In the genomic region with DNA sequence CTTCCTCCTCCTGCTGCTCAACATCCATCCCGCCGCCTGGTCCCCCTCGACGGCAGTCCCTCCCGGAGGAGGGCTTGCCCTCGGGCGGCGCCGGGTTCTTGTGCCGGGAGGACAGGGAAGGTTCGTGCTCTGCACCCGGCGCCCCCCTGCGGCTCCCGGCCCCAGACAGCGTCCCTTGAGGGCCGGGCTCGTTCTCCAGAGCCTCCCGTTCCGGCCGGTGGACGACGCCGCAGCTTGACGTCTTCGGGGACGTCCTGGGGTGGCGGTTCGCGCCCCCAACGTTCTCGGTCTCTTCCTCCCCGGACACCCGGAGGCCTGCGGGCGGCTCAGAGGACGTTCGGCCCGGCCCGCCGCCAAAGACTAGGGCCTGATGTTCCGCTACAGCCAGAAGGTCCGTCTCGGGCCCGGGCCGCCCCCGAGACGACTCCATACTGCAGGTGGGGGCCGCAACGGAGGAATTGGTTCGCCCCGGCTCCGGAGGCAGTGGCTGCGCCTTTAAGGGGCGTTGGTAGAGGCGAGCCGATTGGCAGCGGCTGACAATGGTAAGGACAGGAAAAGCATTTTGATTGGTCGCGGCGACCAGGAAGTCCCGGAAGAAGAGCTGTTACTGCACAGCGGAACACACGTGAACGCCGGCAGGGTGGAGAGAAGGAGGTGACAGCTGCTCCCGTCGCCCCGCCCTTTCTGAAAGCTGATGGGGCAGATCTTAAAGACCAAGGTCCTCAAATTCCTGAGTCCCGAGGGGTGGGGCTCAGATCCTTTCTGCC, we compare ENCODE assay signal across 8 cellular contexts. TPM values are rescaled to one million over a fixed set of nuclear protein-coding genes. Genes with fewer than 3 reads are reported as not detected.
A peak's percentile ranks its signal among the peaks of the same experiment; 100 is the strongest.
DNase-seq lines count a peak whose midpoint lies in the region; ATAC-seq and TF ChIP-seq lines count a peak whose summit lies in the region.

BORCS6 (minus strand) TSS at position 470 of the 767 bp plus-strand sequence; CDS start at position 430, 40 bp downstream.

- H3K4me3 ChIP-seq in kidney epithelial cell (ENCODE audit: low read depth, low read length), result peak within 1 kb of the TSS; percentile 78

- ATAC-seq in GM19025 (IDR thresholded peaks at IDR 0.05; ENCODE audit: low read depth, unreplicated experiment) (peak; percentile 44), HG03354 (IDR thresholded peaks at IDR 0.05; ENCODE audit: poor library complexity, severe bottlenecking, unreplicated experiment) (peak; percentile 60)
- ATAC-seq in activated CD4-positive, CD25-positive, alpha-beta regulatory T cell treated with anti-CD3 and anti-CD28 coated beads, Interleukin-2, amount 50 U/mL, for 24 hours, result peak; percentile 67 to 69

- no peaks in the 10 kb centered on the region for H3K36me3 ChIP-seq in kidney epithelial cell (ENCODE audit: control insufficient read depth, insufficient read depth, low read length)

- H3K27me3 ChIP-seq in kidney epithelial cell (ENCODE audit: control insufficient read depth, insufficient read depth, low read length), result no peaks in the 10 kb centered on the region

- peak; percentile 94 for DNase-seq in AG09319 (ENCODE audit: extremely low read depth, low read depth)
- DNase-seq in NCI-H446 treated with DMSO at 0.1 percent for 48 hours (lab: John Stamatoyannopoulos, UW), result peak; percentile 95
- DNase-seq in cerebellar nuclear complex (lab: John Stamatoyannopoulos, UW), result peak; percentile 97 to 99
- DNase-seq in kidney epithelial cell (ENCODE audit: low read depth), result peak; percentile 95
- peak; percentile 92 to 94 for DNase-seq in stimulated activated CD4-positive, alpha-beta T cell treated with anti-CD3 and anti-CD28 coated beads, Interleukin-15, amount 100 ng/mL, for 48 hours (ENCODE audit: low read depth in 2 of 2)

- TF ChIP-seq CTCF in AG09319 (IDR thresholded peaks at IDR 0.05; ENCODE audit: low read depth, low read length) (no peak; the same call in none of the 2 replicates), kidney epithelial cell (IDR thresholded peaks at IDR 0.05; ENCODE audit: insufficient read depth, low read length, poor library complexity, severe bottlenecking) (peak; percentile 24)

RNA-seq across cellular contexts. Expression of gene BORCS6, which starts in this region (rescaled TPM):
- total RNA-seq in kidney epithelial cell, result 13.3 and 16.1 TPM in 2 replicates

Comparison
In these comparisons a context has a peak if more than half of its experiments do, and no peak if none do; other contexts are left out.
1. Peak in every context shown above with its lines: DNase-seq, ATAC-seq and H3K4me3 ChIP-seq.